32 cellular contexts compared by ENCODE assay signal in the genomic region with DNA sequence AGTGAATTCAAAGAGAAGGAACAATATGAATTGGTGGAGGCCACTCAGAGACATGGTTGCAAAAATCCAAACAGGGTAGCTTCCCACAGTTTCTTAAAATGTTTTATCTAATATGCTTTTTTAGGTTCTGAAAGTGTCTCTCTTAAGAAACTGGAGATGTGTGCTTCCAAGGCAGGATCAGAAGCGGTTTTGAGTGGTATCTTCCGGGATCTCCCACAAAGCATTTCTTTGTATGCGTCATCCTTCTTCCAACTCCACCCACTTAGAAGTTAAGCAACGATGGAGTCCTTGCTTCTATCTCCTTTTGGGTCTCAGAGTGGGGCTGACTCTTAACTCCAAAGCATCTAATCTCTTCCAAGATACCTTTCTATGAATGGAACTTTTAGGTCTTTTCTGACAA.
"Had no signal": no experiment of that assay in that cellular context is flagged by ENCODE, and none has a peak within 500 bp of the region (broad histone marks: within the 10 kb centered on the region; RNA-seq: fewer than 3 reads in every experiment).

No MANE protein-coding gene starts in this region.

- H3K27ac Mint-ChIP-seq: activated CD4-positive, alpha-beta memory T cell treated with anti-CD3 and anti-CD28 coated beads for 36 hours; activated CD4-positive, alpha-beta T cell treated with anti-CD3 and anti-CD28 coated beads for 36 hours; activated CD4-positive, alpha-beta T cell treated with anti-CD3 and anti-CD28 coated beads, Interleukin-2, amount 10 ng/mL, durations not matched to agents 24 days and 14 days; activated CD8-positive, alpha-beta memory T cell treated with anti-CD3 and anti-CD28 coated beads, Interleukin-2, amount 10 ng/mL, durations not matched to agents 7 days and 5 days; activated CD8-positive, alpha-beta T cell treated with anti-CD3 and anti-CD28 coated beads, Interleukin-2, amount 10 ng/mL, durations not matched to agents 7 days and 5 days; activated naive CD4-positive, alpha-beta T cell treated with anti-CD3 and anti-CD28 coated beads for 36 hours; activated naive CD4-positive, alpha-beta T cell treated with anti-CD3 and anti-CD28 coated beads, Interleukin-2, amount 50 U/mL, for 24 hours; activated naive CD8-positive, alpha-beta T cell treated with anti-CD3 and anti-CD28 coated beads for 36 hours; activated naive CD8-positive, alpha-beta T cell treated with anti-CD3 and anti-CD28 coated beads, Interleukin-2, amount 50 U/mL, for 24 hours; activated T-helper 1 cell treated with anti-CD3 and anti-CD28 coated beads, Interleukin-12 subunit alpha, Interleukin-12 subunit beta, Interleukin-2, Interleukin-4 antibody, amounts not matched to agents 30 ng/mL and 10 ng/mL and 1 ng/mL, durations not matched to agents 14 hours and 24 hours and 36 hours; activated T-helper 2 cell treated with anti-CD3 and anti-CD28 coated beads, Interferon-gamma antibody, Interleukin-2, Interleukin-4, amounts not matched to agents 10 μg/mL and 5 μg/mL and 100 μg/mL, durations not matched to agents 14 hours and 24 hours and 36 hours; dendritic cell treated with granulocyte-macrophage colony-stimulating factor and Interleukin-4, amounts not matched to agents 40 ng/mL and 50 ng/mL, for 4 days; endodermal cell had no signal

- H3K9me3 Mint-ChIP-seq: activated CD4-positive, alpha-beta memory T cell treated with anti-CD3 and anti-CD28 coated beads for 36 hours; activated CD4-positive, alpha-beta T cell treated with anti-CD3 and anti-CD28 coated beads, Interleukin-2, amount 10 ng/mL, durations not matched to agents 24 days and 14 days; activated naive CD4-positive, alpha-beta T cell treated with anti-CD3 and anti-CD28 coated beads for 36 hours; activated naive CD4-positive, alpha-beta T cell treated with anti-CD3 and anti-CD28 coated beads, Interleukin-2, amount 50 U/mL, for 24 hours; activated naive CD8-positive, alpha-beta T cell treated with anti-CD3 and anti-CD28 coated beads for 36 hours; activated naive CD8-positive, alpha-beta T cell treated with anti-CD3 and anti-CD28 coated beads, Interleukin-2, amount 50 U/mL, for 24 hours; activated T-helper 1 cell treated with anti-CD3 and anti-CD28 coated beads, Interleukin-12 subunit alpha, Interleukin-12 subunit beta, Interleukin-2, Interleukin-4 antibody, amounts not matched to agents 30 ng/mL and 10 ng/mL and 1 ng/mL, durations not matched to agents 14 hours and 24 hours and 36 hours; activated T-helper 2 cell treated with anti-CD3 and anti-CD28 coated beads, Interferon-gamma antibody, Interleukin-2, Interleukin-4, amounts not matched to agents 10 μg/mL and 5 μg/mL and 100 μg/mL, durations not matched to agents 14 hours and 24 hours and 36 hours; central memory CD8-positive, alpha-beta T cell; dendritic cell treated with granulocyte-macrophage colony-stimulating factor and Interleukin-4, amounts not matched to agents 40 ng/mL and 50 ng/mL, for 4 days had no signal

- H3K27ac ChIP-seq: adrenal gland, ascending aorta, brain microvascular endothelial cell, coronary artery, dorsolateral prefrontal cortex, foreskin keratinocyte, gastrocnemius medialis, heart left ventricle had no signal

- H3K27me3 ChIP-seq: adrenal gland, ascending aorta, brain microvascular endothelial cell, foreskin keratinocyte, gastrocnemius medialis, heart left ventricle had no signal

- H3K27me3 Mint-ChIP-seq: activated CD4-positive, alpha-beta memory T cell treated with anti-CD3 and anti-CD28 coated beads for 36 hours; activated CD4-positive, alpha-beta T cell treated with anti-CD3 and anti-CD28 coated beads for 36 hours; activated CD4-positive, alpha-beta T cell treated with anti-CD3 and anti-CD28 coated beads, Interleukin-2, amount 10 ng/mL, durations not matched to agents 24 days and 14 days; activated CD8-positive, alpha-beta memory T cell treated with anti-CD3 and anti-CD28 coated beads, Interleukin-2, amount 10 ng/mL, durations not matched to agents 7 days and 5 days; activated naive CD8-positive, alpha-beta T cell treated with anti-CD3 and anti-CD28 coated beads for 36 hours; activated naive CD8-positive, alpha-beta T cell treated with anti-CD3 and anti-CD28 coated beads, Interleukin-2, amount 50 U/mL, for 24 hours; central memory CD8-positive, alpha-beta T cell; dendritic cell treated with granulocyte-macrophage colony-stimulating factor and Interleukin-4, amounts not matched to agents 40 ng/mL and 50 ng/mL, for 4 days had no signal

- H3K36me3 Mint-ChIP-seq: activated CD4-positive, alpha-beta memory T cell treated with anti-CD3 and anti-CD28 coated beads for 36 hours; activated CD8-positive, alpha-beta memory T cell treated with anti-CD3 and anti-CD28 coated beads, Interleukin-2, amount 10 ng/mL, durations not matched to agents 7 days and 5 days; activated naive CD4-positive, alpha-beta T cell treated with anti-CD3 and anti-CD28 coated beads, Interleukin-2, amount 50 U/mL, for 24 hours; activated naive CD8-positive, alpha-beta T cell treated with anti-CD3 and anti-CD28 coated beads for 36 hours had no signal

- FAIRE-seq: bronchial epithelial cell had no signal

- H3K4me1 Mint-ChIP-seq: activated CD4-positive, alpha-beta T cell treated with anti-CD3 and anti-CD28 coated beads for 36 hours; activated CD4-positive, alpha-beta T cell treated with anti-CD3 and anti-CD28 coated beads, Interleukin-2, amount 10 ng/mL, durations not matched to agents 24 days and 14 days; activated CD8-positive, alpha-beta memory T cell treated with anti-CD3 and anti-CD28 coated beads, Interleukin-2, amount 10 ng/mL, durations not matched to agents 7 days and 5 days; activated naive CD4-positive, alpha-beta T cell treated with anti-CD3 and anti-CD28 coated beads, Interleukin-2, amount 50 U/mL, for 24 hours; activated naive CD8-positive, alpha-beta T cell treated with anti-CD3 and anti-CD28 coated beads for 36 hours; activated naive CD8-positive, alpha-beta T cell treated with anti-CD3 and anti-CD28 coated beads, Interleukin-2, amount 50 U/mL, for 24 hours; central memory CD8-positive, alpha-beta T cell had no signal

- H3K9me3 ChIP-seq: adrenal gland, ascending aorta, gastrocnemius medialis had no signal

- H3K4me1 ChIP-seq: adrenal gland, ascending aorta, foreskin keratinocyte, gastrocnemius medialis, heart left ventricle had no signal

- DNase-seq: activated CD4-positive, alpha-beta memory T cell treated with anti-CD3 and anti-CD28 coated beads for 36 hours; activated CD4-positive, alpha-beta T cell treated with anti-CD3 and anti-CD28 coated beads for 36 hours; activated CD4-positive, alpha-beta T cell treated with anti-CD3 and anti-CD28 coated beads, Interleukin-2, amount 10 ng/mL, durations not matched to agents 24 days and 14 days; activated CD4-positive, CD25-positive, alpha-beta regulatory T cell; activated CD4-positive, CD25-positive, alpha-beta regulatory T cell treated with anti-CD3 and anti-CD28 coated beads, Interleukin-2, amount 50 U/mL, for 72 hours; activated CD8-positive, alpha-beta memory T cell treated with anti-CD3 and anti-CD28 coated beads, Interleukin-2, amount 10 ng/mL, durations not matched to agents 7 days and 5 days; activated CD8-positive, alpha-beta memory T cell treated with anti-CD3 and anti-CD28 coated beads, Interleukin-2, amount 50 U/mL, for 4 hours; activated CD8-positive, alpha-beta T cell treated with anti-CD3 and anti-CD28 coated beads, Interleukin-2, amount 10 ng/mL, durations not matched to agents 7 days and 5 days; activated effector memory CD4-positive, alpha-beta T cell treated with anti-CD3 and anti-CD28 coated beads, Interleukin-2, amount 50 U/mL, for 16 hours; activated naive CD4-positive, alpha-beta T cell treated with anti-CD3 and anti-CD28 coated beads for 36 hours; activated naive CD8-positive, alpha-beta T cell treated with anti-CD3 and anti-CD28 coated beads for 36 hours; activated naive CD8-positive, alpha-beta T cell treated with anti-CD3 and anti-CD28 coated beads, Interleukin-2, amount 50 U/mL, for 24 hours; activated T-cell treated with anti-CD3 and anti-CD28 coated beads, Interleukin-2, amount 50 U/mL, for 1 hour; activated T-cell treated with anti-CD3 and anti-CD28 coated beads, Interleukin-2, amount 50 U/mL, for 48 hours; adrenal gland; brain microvascular endothelial cell; dorsolateral prefrontal cortex; effector memory CD4-positive, alpha-beta T cell; endodermal cell; foreskin keratinocyte; gastrocnemius medialis; glutamatergic neuron; heart left ventricle; T-helper 2 cell had no signal

- H3K36me3 ChIP-seq: adrenal gland, ascending aorta, brain microvascular endothelial cell, gastrocnemius medialis, heart left ventricle had no signal

- H3K4me3 Mint-ChIP-seq: activated CD4-positive, alpha-beta memory T cell treated with anti-CD3 and anti-CD28 coated beads for 36 hours; activated CD4-positive, alpha-beta T cell treated with anti-CD3 and anti-CD28 coated beads for 36 hours; activated CD4-positive, alpha-beta T cell treated with anti-CD3 and anti-CD28 coated beads, Interleukin-2, amount 10 ng/mL, durations not matched to agents 24 days and 14 days; activated CD8-positive, alpha-beta memory T cell treated with anti-CD3 and anti-CD28 coated beads, Interleukin-2, amount 10 ng/mL, durations not matched to agents 7 days and 5 days; activated CD8-positive, alpha-beta T cell treated with anti-CD3 and anti-CD28 coated beads, Interleukin-2, amount 10 ng/mL, durations not matched to agents 7 days and 5 days; activated naive CD4-positive, alpha-beta T cell treated with anti-CD3 and anti-CD28 coated beads for 36 hours; activated naive CD4-positive, alpha-beta T cell treated with anti-CD3 and anti-CD28 coated beads, Interleukin-2, amount 50 U/mL, for 24 hours; activated naive CD8-positive, alpha-beta T cell treated with anti-CD3 and anti-CD28 coated beads for 36 hours; activated naive CD8-positive, alpha-beta T cell treated with anti-CD3 and anti-CD28 coated beads, Interleukin-2, amount 50 U/mL, for 24 hours; activated T-helper 1 cell treated with anti-CD3 and anti-CD28 coated beads, Interleukin-12 subunit alpha, Interleukin-12 subunit beta, Interleukin-2, Interleukin-4 antibody, amounts not matched to agents 30 ng/mL and 10 ng/mL and 1 ng/mL, durations not matched to agents 14 hours and 24 hours and 36 hours; central memory CD8-positive, alpha-beta T cell; dendritic cell treated with granulocyte-macrophage colony-stimulating factor and Interleukin-4, amounts not matched to agents 40 ng/mL and 50 ng/mL, for 4 days; endodermal cell had no signal

- H3K4me3 ChIP-seq: adrenal gland, ascending aorta, coronary artery, dorsolateral prefrontal cortex, gastrocnemius medialis, heart left ventricle had no signal
